ENCODE assay signal across 7 cellular contexts in genomic region chr5:176818391-176819098, GRCh38. TPM values are rescaled to one million over a fixed set of nuclear protein-coding genes. Genes with fewer than 3 reads are reported as not detected.
DNase-seq lines count a peak whose midpoint lies in the region; ATAC-seq and TF ChIP-seq lines count a peak whose summit lies in the region.

No MANE protein-coding gene starts in this region.

- ATAC-seq in GM18498 (IDR thresholded peaks at IDR 0.05; ENCODE audit: unreplicated experiment), result peak; percentile 64
- peak; percentile 55 for ATAC-seq in GM21529 (IDR thresholded peaks at IDR 0.05; ENCODE audit: unreplicated experiment)
- no peak for ATAC-seq in HG03280 (IDR thresholded peaks at IDR 0.05; ENCODE audit: unreplicated experiment)

- H3K9me3 ChIP-seq in SK-N-MC (ENCODE audit: low read depth, low read length) (no peaks in the 10 kb centered on the region), ascending aorta (no peaks in the 10 kb centered on the region)

- no peak overlapping the region for H3K27ac ChIP-seq in SK-N-MC
- no peak overlapping the region for H3K27ac ChIP-seq in ascending aorta

- H3K27me3 Mint-ChIP-seq in mesothelial cell of epicardium (ENCODE audit: low read depth), result peaks cover 93% of the 10 kb centered on the region

- peaks cover 4% of the 10 kb centered on the region for H3K4me1 Mint-ChIP-seq in mesothelial cell of epicardium

- H3K4me3 ChIP-seq in SK-N-MC (peak overlapping the region; percentile 76), ascending aorta (no peak overlapping the region)

- H3K4me1 ChIP-seq in ascending aorta, result no peaks in the 10 kb centered on the region

- intact Hi-C loops in ascending aorta (cut with DNase I), result no loop called here

- peak overlapping the region; percentile 50 for H3K4me3 Mint-ChIP-seq in mesothelial cell of epicardium

- no peaks in the 10 kb centered on the region for H3K36me3 ChIP-seq in SK-N-MC (ENCODE audit: insufficient read depth, low read length)
- no peaks in the 10 kb centered on the region for H3K36me3 ChIP-seq in ascending aorta

- no peak overlapping the region for H3K9ac ChIP-seq in SK-N-MC (ENCODE audit: insufficient read length)

- DNase-seq in SK-N-MC (ENCODE audit: low read depth, low spot score) (no peak), mesothelial cell of epicardium (ENCODE audit: low spot score in 2 of 2, unreplicated experiment in 2 of 2) (no peak), anterior cingulate cortex (lab: John Stamatoyannopoulos, UW) (no peak), ascending aorta (ENCODE audit: low spot score in 2 of 2) (no peak)

- no peaks in the 10 kb centered on the region for H3K36me3 Mint-ChIP-seq in mesothelial cell of epicardium

- TF ChIP-seq CTCF in mesothelial cell of epicardium (IDR thresholded peaks at IDR 0.05; ENCODE audit: unreplicated experiment) (no peak), ascending aorta (IDR thresholded peaks at IDR 0.05) (no peak)

- peaks cover 19% of the 10 kb centered on the region for H3K27me3 ChIP-seq in ascending aorta

- no peaks in the 10 kb centered on the region for H3K9me3 Mint-ChIP-seq in mesothelial cell of epicardium

- H3K27ac Mint-ChIP-seq in mesothelial cell of epicardium, result no peak overlapping the region

RNA-seq across cellular contexts. Expression of gene UNC5A, which starts 8.2 kb away (rescaled TPM):
- total RNA-seq in mesothelial cell of epicardium, result 0.11 TPM in 1 of 3 replicates, not detected in the others
- not detected for total RNA-seq in ascending aorta
